Comparison of ENCODE assay signal across 10 cellular contexts in the genomic region with DNA sequence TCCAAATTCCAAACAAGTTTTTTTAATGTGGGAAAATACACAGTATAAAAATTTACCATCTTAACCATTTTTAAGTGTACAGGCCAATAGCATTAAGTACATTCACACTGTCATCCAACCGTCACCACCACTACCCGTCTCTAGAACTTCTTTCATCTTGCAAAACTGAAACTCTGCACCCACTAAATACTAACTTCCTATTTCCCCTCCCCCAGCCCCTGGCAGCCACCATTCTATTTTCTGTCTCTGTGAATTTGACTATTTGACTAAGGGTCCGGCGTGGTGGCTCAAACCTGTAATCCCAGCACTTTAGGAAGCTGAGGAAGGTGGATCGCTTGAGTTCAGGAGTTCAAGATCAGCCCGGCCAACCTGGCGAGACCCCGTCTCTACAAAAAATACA. TPM values are rescaled to one million over a fixed set of nuclear protein-coding genes. Genes with fewer than 3 reads are reported as not detected.
DNase-seq lines count a peak whose midpoint lies in the region; ATAC-seq, FAIRE-seq and TF ChIP-seq lines count a peak whose summit lies in the region.
"Had no signal": no experiment of that assay in that cellular context is flagged by ENCODE, and none has a peak within 500 bp of the region (broad histone marks: within the 10 kb centered on the region; RNA-seq: fewer than 3 reads in every experiment).

No MANE protein-coding gene starts in this region.

- no peak for TF ChIP-seq CTCF in natural killer cell (IDR thresholded peaks at IDR 0.05)

- H3K4me1 Mint-ChIP-seq in natural killer cell = peaks cover 12 to 31% of the 10 kb centered on the region in 2 donors

- FAIRE-seq in GM12891 (lab: Jason Lieb, UNC) = peak; percentile 95
- FAIRE-seq: islet of Langerhans, TTC549 had no signal

- ATAC-seq in HG03108 (IDR thresholded peaks at IDR 0.05; ENCODE audit: unreplicated experiment) (peak; percentile 70), natural killer cell (peak; percentile 66 to 73 (median 71))

- peak overlapping the region; percentile 57 to 82 for H3K27ac Mint-ChIP-seq in natural killer cell

- intact Hi-C loops in natural killer cell (cut with micrococcal nuclease) = no loop called here

- H3K36me3 Mint-ChIP-seq in natural killer cell = no peaks in the 10 kb centered on the region

- DNase-seq in GM12891 (ENCODE audit: insufficient read length, low spot score) = no peak
- DNase-seq in activated CD4-positive, alpha-beta T cell treated with anti-CD3 and anti-CD28 coated beads for 4 hours = peak; percentile 41 to 45
- DNase-seq in natural killer cell = no peak
- DNase-seq in hypothalamus (lab: John Stamatoyannopoulos, UW) = no peak
- no peak for DNase-seq in NCI-H1417 (lab: John Stamatoyannopoulos, UW)
- DNase-seq in hepatic stellate cell (ENCODE audit: low spot score) = no peak
- DNase-seq in GOT3 (lab: John Stamatoyannopoulos, UW) = no peak

- no peaks in the 10 kb centered on the region for H3K27me3 Mint-ChIP-seq in natural killer cell (ENCODE audit: low read depth in 2 of 2)

- no peak for TF ChIP-seq POLR2A in GM12891 (IDR thresholded peaks at IDR 0.05; ENCODE audit: low read depth, low read length)

- peak overlapping the region; percentile 47 for H3K4me3 Mint-ChIP-seq in natural killer cell

- no peaks in the 10 kb centered on the region for H3K9me3 Mint-ChIP-seq in natural killer cell

TF ChIP-seq in GM12891, 5 proteins besides CTCF, POLR2A, EP300 and RAD21:
- no peak for TF ChIP-seq POLR2AphosphoS5 (IDR thresholded peaks at IDR 0.05; ENCODE audit: low read depth, low read length)
- no peak for TF ChIP-seq PAX5 (IDR thresholded peaks at IDR 0.05; ENCODE audit: insufficient read depth, low read length, severe bottlenecking)
- TF ChIP-seq TAF1 (IDR thresholded peaks at IDR 0.05; ENCODE audit: low read depth, low read length) = no peak
- peak; percentile 35; the same call in 1 of the 2 replicates for TF ChIP-seq SPI1 (IDR thresholded peaks at IDR 0.05; ENCODE audit: low read depth, low read length)
- TF ChIP-seq POU2F2 (IDR thresholded peaks at IDR 0.05; ENCODE audit: low read depth, low read length) = peak; percentile 65; the same call in 1 of the 2 replicates

RNA-seq across cellular contexts. Expression of a gene that starts 36.1 kb away (rescaled TPM):
- polyA plus RNA-seq in GM12891 (2012; ENCODE audit: low read depth, missing spikeins) = 34.9 TPM
- 100 to 1,000 TPM in 1 of 3 donors, 10 to 100 TPM in 2; 83.1 to 114 (median 94.5) TPM for total RNA-seq in natural killer cell

Comparison
In these comparisons a context has a peak if more than half of its experiments do, and no peak if none do; other contexts are left out.
1. DNase-seq: peak in activated CD4-positive, alpha-beta T cell treated with anti-CD3 and anti-CD28 coated beads for 4 hours (2 of 2); none in GM12891 (single experiment), natural killer cell (single experiment), hypothalamus (0 of 51), NCI-H1417 (0 of 3), hepatic stellate cell (single experiment) and GOT3 (single experiment).